In genomic region chrX:362351-362750, GRCh38 we compare ENCODE assay signal across 2 cellular contexts.
TF ChIP-seq lines count a peak whose summit lies in the region.

No MANE protein-coding gene starts in this region.

TF ChIP-seq in GM23338, 12 proteins besides CTCF, POLR2A, EP300 and RAD21 (continued from another document):
- no peak for TF ChIP-seq REST (IDR thresholded peaks at IDR 0.05; ENCODE audit: unreplicated experiment)
- no peak for TF ChIP-seq CREB1 (CRISPR knock-in tag; IDR thresholded peaks at IDR 0.05; ENCODE audit: low read depth)

TF ChIP-seq in WTC11, 78 proteins besides CTCF, POLR2A, EP300 and RAD21 (continued from another document):
- TF ChIP-seq ZBTB21 (CRISPR knock-in tag; IDR thresholded peaks at IDR 0.05; ENCODE audit: borderline replicate concordance) (no peak), ELF4 (CRISPR knock-in tag; IDR thresholded peaks at IDR 0.05; ENCODE audit: low read depth) (no peak), USF2 (CRISPR knock-in tag; IDR thresholded peaks at IDR 0.05) (no peak), ZNF317 (CRISPR knock-in tag; IDR thresholded peaks at IDR 0.05; ENCODE audit: borderline replicate concordance, low read depth) (no peak), SP1 (CRISPR knock-in tag; conservative IDR thresholded peaks at IDR 0.05) (no peak), ZNF232 (CRISPR knock-in tag; IDR thresholded peaks at IDR 0.05) (no peak), ZSCAN18 (CRISPR knock-in tag; IDR thresholded peaks at IDR 0.05) (no peak)
